Comparison of ENCODE assay signal across 10 cellular contexts in the genomic region with DNA sequence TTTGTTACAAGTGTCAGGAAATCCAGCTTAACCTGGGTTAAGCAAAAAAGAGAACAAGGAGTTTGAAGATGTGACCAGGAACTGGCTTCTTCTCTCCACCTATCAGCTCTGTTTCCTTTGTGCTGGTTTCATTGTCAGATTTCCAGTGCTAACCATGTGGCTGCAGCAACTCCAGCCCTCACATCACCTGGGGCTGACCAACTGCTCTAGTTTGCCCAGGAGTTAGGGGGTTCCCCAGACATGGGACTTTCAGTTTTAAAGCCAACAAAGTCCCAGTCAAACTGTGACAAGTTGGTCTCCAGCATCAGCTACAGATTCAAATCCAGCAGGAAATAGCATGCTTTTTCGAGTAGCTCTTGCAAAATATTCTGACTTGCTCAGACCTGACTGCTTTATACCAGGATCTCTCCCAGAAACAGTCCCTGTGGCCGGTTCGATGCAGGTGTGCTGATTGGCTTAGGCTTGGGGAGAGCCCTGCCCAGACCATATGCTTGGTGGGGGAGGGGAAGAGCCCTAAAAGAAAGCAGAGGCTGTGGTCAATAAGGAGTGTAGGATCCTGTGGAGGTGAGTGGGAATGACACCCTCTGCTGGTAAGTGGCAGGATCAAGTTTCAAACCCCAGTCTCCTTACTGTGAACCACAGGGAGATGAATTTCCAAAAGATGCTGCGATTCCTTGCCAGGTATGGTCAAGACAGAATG. TPM values are rescaled to one million over a fixed set of nuclear protein-coding genes. Genes with fewer than 3 reads are reported as not detected.
DNase-seq lines count a peak whose midpoint lies in the region; ATAC-seq, FAIRE-seq and TF ChIP-seq lines count a peak whose summit lies in the region.
"Had no signal": no experiment of that assay in that cellular context is flagged by ENCODE, and none has a peak within 500 bp of the region (broad histone marks: within the 10 kb centered on the region; RNA-seq: fewer than 3 reads in every experiment).

No MANE protein-coding gene starts in this region.

- POLR2A ChIA-PET in Caco-2 (lab: Charles Lee): no interaction called here
- POLR2A ChIA-PET in PC-9 (lab: Charles Lee; ENCODE audit: unreplicated experiment): interaction anchor here (0.7 kb wide), 1 partner anchor 129 kb away, joined by 6 read pairs; no protein-coding TSS in a partner anchor

- no peak overlapping the region for H3K4me3 Mint-ChIP-seq in Caco-2 (ENCODE audit: unreplicated experiment)

- peak; percentile 37 for FAIRE-seq in GM19239 (lab: Jason Lieb, UNC)

- H3K27ac ChIP-seq in PC-9 (no peak overlapping the region), stomach (peak overlapping the region in 3 of 5 donors; percentile 9 to 75 (median 56)), coronary artery (no peak overlapping the region)
- H3K27ac ChIP-seq: neutrophil, SJSA1 had no signal

- no TSS peak for BruUV-seq in Caco-2 (replicated peaks; lab: Mats Ljungman, UMichigan)
- BruUV-seq in PC-9 (replicated peaks; lab: Mats Ljungman, UMichigan): no TSS peak

- intact Hi-C loops in Caco-2 (cut with micrococcal nuclease; ENCODE audit: unreplicated experiment): loop anchor here (1.0 to 2.0 kb wide), 4 partner anchors 119 to 411 kb away; no protein-coding TSS in a partner anchor
- intact Hi-C loops in PC-9 (cut with micrococcal nuclease; ENCODE audit: unreplicated experiment): loop anchor here (1.0 to 5.0 kb wide), 5 partner anchors 119 to 697 kb away; no protein-coding TSS in a partner anchor
- intact Hi-C loops in stomach (cut with DNase I; ENCODE audit: low total_unique reads): loop anchor here (10.0 kb wide), 1 partner anchor 127 kb away; no protein-coding TSS in a partner anchor

- CTCF ChIA-PET in Caco-2 (lab: Charles Lee): interaction anchor here (0.6 to 2.3 kb wide), 4 partner anchors 11 to 130 kb away, joined by 3 to 34 read pairs (median 5); no protein-coding TSS in a partner anchor
- CTCF ChIA-PET in PC-9 (lab: Charles Lee): interaction anchor here (0.7 to 0.9 kb wide), 3 partner anchors 119 to 128 kb away, joined by 3 to 4 read pairs (median 3); no protein-coding TSS in a partner anchor

- H3K9me3 ChIP-seq in Caco-2: no peaks in the 10 kb centered on the region
- peaks cover 6% of the 10 kb centered on the region; the same call in 1 of the 2 replicates for H3K9me3 ChIP-seq in PC-9 (ENCODE audit: insufficient read depth, low read depth)
- H3K9me3 ChIP-seq in stomach: no peaks in the 10 kb centered on the region
- H3K9me3 ChIP-seq: neutrophil, SJSA1 had no signal

- H3K9me2 ChIP-seq in PC-9 (ENCODE audit: insufficient read depth): no peaks in the 10 kb centered on the region

- TF ChIP-seq EP300 in stomach (IDR thresholded peaks at IDR 0.05): no peak

- TF ChIP-seq POLR2A in stomach (IDR thresholded peaks at IDR 0.05): no peak

- H3K9me3 Mint-ChIP-seq in Caco-2 (ENCODE audit: unreplicated experiment): no peaks in the 10 kb centered on the region

- H3K4me1 ChIP-seq in Caco-2: no peaks in the 10 kb centered on the region
- peaks cover 5% of the 10 kb centered on the region; the same call in 1 of the 2 replicates for H3K4me1 ChIP-seq in PC-9 (replicated peaks; ENCODE audit: insufficient read depth)
- peaks cover 9 to 32% (median 19%) of the 10 kb centered on the region in 4 donors for H3K4me1 ChIP-seq in stomach

- no peak overlapping the region for H3K4me3 ChIP-seq in Caco-2 (ENCODE audit: low read depth, low read length)
- H3K4me3 ChIP-seq in PC-9: no peak overlapping the region
- H3K4me3 ChIP-seq in stomach: no peak overlapping the region
- no peak overlapping the region for H3K4me3 ChIP-seq in coronary artery
- H3K4me3 ChIP-seq: SJSA1 had no signal

- TF ChIP-seq CTCF in Caco-2 (IDR thresholded peaks at IDR 0.05; ENCODE audit: insufficient read depth in 1 of 2, low read depth in 1 of 2, low read length in 1 of 2, severe bottlenecking in 1 of 2, unreplicated experiment in 1 of 2) (peak; percentile 79 to 90), PC-9 (conservative IDR thresholded peaks at IDR 0.05) (peak; percentile 86), stomach (IDR thresholded peaks at IDR 0.05) (peak in 5 of 7 experiments; percentile 31 to 75 (median 45)), coronary artery (IDR thresholded peaks at IDR 0.05) (no peak)

- H3K36me3 ChIP-seq in Caco-2 (ENCODE audit: control insufficient read depth, insufficient read depth, low read length) (no peaks in the 10 kb centered on the region), PC-9 (ENCODE audit: low read depth) (no peaks in the 10 kb centered on the region), stomach (no peaks in the 10 kb centered on the region)
- H3K36me3 ChIP-seq: neutrophil, SJSA1 had no signal

- H3K79me2 ChIP-seq in PC-9 (ENCODE audit: low read depth): no peaks in the 10 kb centered on the region

- no peaks in the 10 kb centered on the region for H3K36me3 Mint-ChIP-seq in Caco-2 (ENCODE audit: insufficient read depth, unreplicated experiment)

- peaks cover 7% of the 10 kb centered on the region for H3K27me3 Mint-ChIP-seq in Caco-2 (ENCODE audit: insufficient read depth, unreplicated experiment)

- WGBS in stomach, 5 donors: 42 to 73% (median 53%) methylated on average over 4 of the region's 4 CpGs

- H3K27me3 ChIP-seq in Caco-2 (replicated peaks; ENCODE audit: control insufficient read depth, insufficient read depth, low read length) (no peaks in the 10 kb centered on the region), PC-9 (ENCODE audit: insufficient read depth, low read depth) (no peaks in the 10 kb centered on the region), stomach (no peaks in the 10 kb centered on the region)
- H3K27me3 ChIP-seq: neutrophil, SJSA1 had no signal

- no peak overlapping the region for H3K27ac Mint-ChIP-seq in Caco-2 (ENCODE audit: unreplicated experiment)

- H3F3A ChIP-seq in PC-9 (ENCODE audit: insufficient read depth, low read depth): no peaks in the 10 kb centered on the region

- H2AFZ ChIP-seq in PC-9: no peak overlapping the region

- no peaks in the 10 kb centered on the region for H3K4me1 Mint-ChIP-seq in Caco-2 (ENCODE audit: low read depth, unreplicated experiment)

- DNase-seq in Caco-2: peak; percentile 70 to 73
- DNase-seq in GM19239 (ENCODE audit: insufficient read length, low spot score): peak; percentile 13
- DNase-seq in PC-9: peak in 1 of 2 experiments; percentile 51
- DNase-seq in foreskin melanocyte: peak; percentile 46
- peak; percentile 41 for DNase-seq in stomach
- no peak for DNase-seq in coronary artery (ENCODE audit: low spot score)
- no peak for DNase-seq in activated naive CD4-positive, alpha-beta T cell treated with anti-CD3 and anti-CD28 coated beads, Interleukin-2, amount 50 U/mL, for 16 hours

- H4K20me1 ChIP-seq in PC-9 (ENCODE audit: insufficient read depth): no peaks in the 10 kb centered on the region

- ATAC-seq in HG03139 (IDR thresholded peaks at IDR 0.05; ENCODE audit: unreplicated experiment): peak; percentile 65

- no peak overlapping the region for H3K4me2 ChIP-seq in PC-9

RNA-seq across cellular contexts. Expression of gene KCNE4, which starts 49.5 kb away (rescaled TPM):
- total RNA-seq in Caco-2 (2022) (not detected in 2 replicates), PC-9 (2021) (0.11 TPM in 1 of 2 replicates, not detected in the other), stomach (10 to 100 TPM in 1 of 5 donors, 1 to 10 TPM in 2, under 1 TPM in 1, not detected in 1; 0.58 to 16.3 (median 6.0) TPM)
- 1 to 10 TPM; 2.5 to 2.9 (median 2.7) TPM for polyA plus RNA-seq in stomach

Comparison
In these comparisons a context has a peak if more than half of its experiments do, and no peak if none do; other contexts are left out.
1. DNase-seq: peak in Caco-2 (2 of 2), GM19239 (single experiment), foreskin melanocyte (single experiment) and stomach (single experiment); none in coronary artery (single experiment) and activated naive CD4-positive, alpha-beta T cell treated with anti-CD3 and anti-CD28 coated beads, Interleukin-2, amount 50 U/mL, for 16 hours (single experiment).
2. H3K27ac ChIP-seq: peak in stomach (3 of 5); none in PC-9 (single experiment) and coronary artery (0 of 2).